ENCODE assay signal across 24 cellular contexts in the genomic region with DNA sequence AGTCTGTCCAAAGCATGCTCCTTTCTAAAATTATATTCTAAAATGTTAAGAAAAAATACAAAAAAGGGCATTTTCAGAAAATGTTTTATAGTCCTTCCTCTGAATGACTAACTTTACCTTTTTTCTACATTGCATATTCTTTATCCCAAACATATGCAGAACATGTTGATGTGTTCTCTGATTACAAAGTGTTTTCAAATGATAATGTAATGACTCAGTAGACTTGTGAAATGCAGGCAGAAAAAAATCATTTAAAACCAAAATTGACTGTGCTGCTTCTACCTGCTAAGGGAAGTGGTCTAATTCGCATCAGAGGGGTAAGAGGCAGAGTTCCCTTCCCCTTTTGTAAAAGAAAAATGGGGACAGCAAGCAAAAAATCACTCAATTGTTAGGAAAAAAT. TPM values are rescaled to one million over a fixed set of nuclear protein-coding genes. Genes with fewer than 3 reads are reported as not detected.
DNase-seq lines count a peak whose midpoint lies in the region; ATAC-seq and TF ChIP-seq lines count a peak whose summit lies in the region.
"Had no signal": no experiment of that assay in that cellular context is flagged by ENCODE, and none has a peak within 500 bp of the region (broad histone marks: within the 10 kb centered on the region; RNA-seq: fewer than 3 reads in every experiment).

No MANE protein-coding gene starts in this region.

- H3K79me2 ChIP-seq in PC-3 (ENCODE audit: low read length) (no peaks in the 10 kb centered on the region), neural progenitor cell (ENCODE audit: low read depth) (no peaks in the 10 kb centered on the region)

- H3K27me3 ChIP-seq in PC-3 (ENCODE audit: low read length) (no peaks in the 10 kb centered on the region), neural progenitor cell (no peaks in the 10 kb centered on the region)
- H3K27me3 ChIP-seq: brain microvascular endothelial cell, Peyer's patch, right lobe of liver, suprapubic skin had no signal

- no peaks in the 10 kb centered on the region for H3K9me2 ChIP-seq in PC-3 (replicated peaks; ENCODE audit: low read length)

- no peak overlapping the region for H3K27ac ChIP-seq in PC-3 (ENCODE audit: low read length)
- peak overlapping the region; percentile 59 for H3K27ac ChIP-seq in epithelial cell of prostate
- H3K27ac ChIP-seq in neural progenitor cell = no peak overlapping the region
- H3K27ac ChIP-seq: brain microvascular endothelial cell, Peyer's patch, right lobe of liver, suprapubic skin had no signal

- H3K9ac ChIP-seq in PC-3 (ENCODE audit: low read length) (no peak overlapping the region), neural progenitor cell (no peak overlapping the region)

- H3K9me3 ChIP-seq in PC-3 (ENCODE audit: low read length) (no peaks in the 10 kb centered on the region), neural progenitor cell (ENCODE audit: low read depth) (no peaks in the 10 kb centered on the region)
- H3K9me3 ChIP-seq: heart right ventricle, mucosa of descending colon, Peyer's patch, right lobe of liver, suprapubic skin had no signal

- H3K4me3 ChIP-seq in PC-3 (ENCODE audit: low read length) = no peak overlapping the region
- H3K4me3 ChIP-seq in neural progenitor cell = no peak overlapping the region
- H3K4me3 ChIP-seq: mucosa of descending colon had no signal

- no peaks in the 10 kb centered on the region for H3K9me3 Mint-ChIP-seq in neural progenitor cell
- H3K9me3 Mint-ChIP-seq in activated CD4-positive, alpha-beta T cell treated with anti-CD3 and anti-CD28 coated beads, Interleukin-2, amount 10 ng/mL, durations not matched to agents 24 days and 14 days = no peaks in the 10 kb centered on the region

- peak; percentile 27 for DNase-seq in GM03348 (ENCODE audit: low spot score)
- DNase-seq in PC-3 = peak; percentile 27
- no peak for DNase-seq in epithelial cell of prostate (ENCODE audit: low read depth, low spot score)
- DNase-seq in neural progenitor cell (ENCODE audit: low spot score) = no peak
- no peak for DNase-seq in OCI-M2 (lab: John Stamatoyannopoulos, UW; ENCODE audit: unreplicated experiment)
- DNase-seq in activated CD4-positive, alpha-beta T cell treated with anti-CD3 and anti-CD28 coated beads, Interleukin-2, amount 10 ng/mL, durations not matched to agents 24 days and 14 days = no peak
- DNase-seq: activated CD4-positive, alpha-beta T cell treated with anti-CD3 and anti-CD28 coated beads, Interleukin-2, amount 50 U/mL, for 1 hour; activated naive CD4-positive, alpha-beta T cell treated with anti-CD3 and anti-CD28 coated beads, Interleukin-2, amount 50 U/mL, for 16 hours; activated T-cell treated with anti-CD3 and anti-CD28 coated beads, Interleukin-2, amount 50 U/mL, for 1 hour; brain microvascular endothelial cell; dermis blood vessel endothelial cell; heart right ventricle; KG1; mucosa of descending colon; NCI-H1105 treated with DMSO at 0.1 percent for 48 hours; NCI-H2171; NCI-H774; Peyer's patch; right lobe of liver; stimulated activated CD4-positive, alpha-beta T cell treated with anti-CD3 and anti-CD28 coated beads, Interleukin-2, amount 100 ng/mL, for 48 hours had no signal

- no peak overlapping the region for H2AFZ ChIP-seq in PC-3 (ENCODE audit: low read length)
- peak overlapping the region; percentile 91 for H2AFZ ChIP-seq in neural progenitor cell (replicated peaks)

- H3K4me2 ChIP-seq in PC-3 (ENCODE audit: low read length) (no peak overlapping the region), neural progenitor cell (no peak overlapping the region)

- peaks cover 15% of the 10 kb centered on the region for H3F3A ChIP-seq in PC-3 (ENCODE audit: low read length, unreplicated experiment)
- peaks cover 7% of the 10 kb centered on the region for H3F3A ChIP-seq in neural progenitor cell (ENCODE audit: low read depth)

- intact Hi-C loops in PC-3 (cut with micrococcal nuclease) = no loop called here
- intact Hi-C loops in activated CD4-positive, alpha-beta T cell treated with anti-CD3 and anti-CD28 coated beads, Interleukin-2, amount 10 ng/mL, durations not matched to agents 24 days and 14 days (cut with micrococcal nuclease) = no loop called here

- peaks cover 41% of the 10 kb centered on the region for H3K4me1 ChIP-seq in PC-3 (ENCODE audit: insufficient read depth, low read length)
- H3K4me1 ChIP-seq in neural progenitor cell = peaks cover 7% of the 10 kb centered on the region
- H3K4me1 ChIP-seq: right lobe of liver had no signal

- H4K20me1 ChIP-seq in PC-3 (ENCODE audit: low read length) (no peaks in the 10 kb centered on the region), neural progenitor cell (ENCODE audit: low read depth) (no peaks in the 10 kb centered on the region)

- no TSS peak for BruUV-seq in PC-3 (replicated peaks; lab: Mats Ljungman, UMichigan)

- no peaks in the 10 kb centered on the region for H3K36me3 Mint-ChIP-seq in neural progenitor cell
- H3K36me3 Mint-ChIP-seq in activated CD4-positive, alpha-beta T cell treated with anti-CD3 and anti-CD28 coated beads, Interleukin-2, amount 10 ng/mL, durations not matched to agents 24 days and 14 days (ENCODE audit: low read depth) = no peaks in the 10 kb centered on the region

- peaks cover 11% of the 10 kb centered on the region for H3K4me1 Mint-ChIP-seq in neural progenitor cell
- H3K4me1 Mint-ChIP-seq in activated CD4-positive, alpha-beta T cell treated with anti-CD3 and anti-CD28 coated beads, Interleukin-2, amount 10 ng/mL, durations not matched to agents 24 days and 14 days = peaks cover 19% of the 10 kb centered on the region

- H3K36me3 ChIP-seq in PC-3 (ENCODE audit: low read depth, low read length) (no peaks in the 10 kb centered on the region), neural progenitor cell (no peaks in the 10 kb centered on the region)
- H3K36me3 ChIP-seq: brain microvascular endothelial cell, heart right ventricle, Peyer's patch, right lobe of liver, suprapubic skin had no signal

- H3K27ac Mint-ChIP-seq in neural progenitor cell = no peak overlapping the region
- no peak overlapping the region for H3K27ac Mint-ChIP-seq in activated CD4-positive, alpha-beta T cell treated with anti-CD3 and anti-CD28 coated beads, Interleukin-2, amount 10 ng/mL, durations not matched to agents 24 days and 14 days

- no peak for TF ChIP-seq CTCF in PC-3 (conservative IDR thresholded peaks at IDR 0.05; ENCODE audit: low read depth, low read length)
- no peak for TF ChIP-seq CTCF in neural progenitor cell (IDR thresholded peaks at IDR 0.05)

- H3K27me3 Mint-ChIP-seq in neural progenitor cell (ENCODE audit: insufficient read depth, low read depth) = peaks cover 3% of the 10 kb centered on the region
- peaks cover 12% of the 10 kb centered on the region for H3K27me3 Mint-ChIP-seq in activated CD4-positive, alpha-beta T cell treated with anti-CD3 and anti-CD28 coated beads, Interleukin-2, amount 10 ng/mL, durations not matched to agents 24 days and 14 days

- ATAC-seq in PC-3 (no peak), HG02588 (IDR thresholded peaks at IDR 0.05; ENCODE audit: unreplicated experiment) (no peak), GM18517 (IDR thresholded peaks at IDR 0.05; ENCODE audit: unreplicated experiment) (no peak)
- ATAC-seq: esophagus mucosa, mucosa of descending colon had no signal

- H3K4me3 Mint-ChIP-seq in neural progenitor cell = no peak overlapping the region
- H3K4me3 Mint-ChIP-seq in activated CD4-positive, alpha-beta T cell treated with anti-CD3 and anti-CD28 coated beads, Interleukin-2, amount 10 ng/mL, durations not matched to agents 24 days and 14 days = no peak overlapping the region

- POLR2A ChIA-PET in PC-3 (lab: Charles Lee; ENCODE audit: unreplicated experiment) = no interaction called here

- CTCF ChIA-PET in PC-3 (lab: Charles Lee) = no interaction called here

RNA-seq across cellular contexts. Expression of a gene that starts 22.7 kb away (rescaled TPM):
- total RNA-seq in PC-3 (2014; rRNA removed) (47.6 and 55.5 TPM in 2 replicates), neural progenitor cell (ENCODE audit: low replicate concordance) (73.0 and 108 TPM in 2 replicates)
- total RNA-seq in activated CD4-positive, alpha-beta T cell treated with anti-CD3 and anti-CD28 coated beads, Interleukin-2, amount 10 ng/mL, durations not matched to agents 24 days and 14 days = 79.9 and 83.9 TPM in 2 replicates

Comparison
In these comparisons a context has a peak if more than half of its experiments do, and no peak if none do; other contexts are left out.
1. DNase-seq: peak in GM03348 (single experiment) and PC-3 (single experiment); none in epithelial cell of prostate (single experiment), neural progenitor cell (single experiment), OCI-M2 (single experiment) and activated CD4-positive, alpha-beta T cell treated with anti-CD3 and anti-CD28 coated beads, Interleukin-2, amount 10 ng/mL, durations not matched to agents 24 days and 14 days (single experiment).